In the genomic region with DNA sequence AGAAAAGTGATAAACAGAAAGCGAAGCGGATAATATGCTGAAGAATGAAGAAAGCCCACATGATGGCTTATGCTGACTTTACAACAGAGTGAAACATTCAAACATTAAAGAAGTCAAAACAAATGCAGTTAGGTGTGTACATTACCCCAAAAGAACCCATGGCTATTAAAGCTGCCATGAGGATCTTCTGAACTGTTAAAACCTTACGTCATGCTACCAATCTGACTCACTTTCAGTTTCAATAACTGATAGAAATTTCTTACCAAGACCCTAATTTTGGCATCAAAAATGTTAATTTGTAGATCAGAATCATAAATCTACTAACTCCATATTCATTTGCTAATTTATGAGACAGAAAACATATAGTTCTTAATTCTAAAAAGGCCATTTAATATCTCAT, we compare ENCODE assay signal across 13 cellular contexts. TPM values are rescaled to one million over a fixed set of nuclear protein-coding genes. Genes with fewer than 3 reads are reported as not detected.
A peak's percentile ranks its signal among the peaks of the same experiment; 100 is the strongest.
DNase-seq lines count a peak whose midpoint lies in the region; ATAC-seq and TF ChIP-seq lines count a peak whose summit lies in the region.
"Had no signal": no experiment of that assay in that cellular context is flagged by ENCODE, and none has a peak within 500 bp of the region (broad histone marks: within the 10 kb centered on the region; RNA-seq: fewer than 3 reads in every experiment).

No MANE protein-coding gene starts in this region.

- H3K9me3 Mint-ChIP-seq in natural killer cell treated with Interleukin-12 subunit alpha and Interleukin-12 subunit beta and Interleukin-15 and Interleukin-18, amount 100 ng/mL, for 72 hours = no peaks in the 10 kb centered on the region
- no peaks in the 10 kb centered on the region for H3K9me3 Mint-ChIP-seq in natural killer cell
- H3K9me3 Mint-ChIP-seq: HFFc6 had no signal

- DNase-seq in natural killer cell treated with Interleukin-12 subunit alpha and Interleukin-12 subunit beta and Interleukin-15 and Interleukin-18, amount 100 ng/mL, for 72 hours (ENCODE audit: low spot score) = no peak
- no peak for DNase-seq in natural killer cell
- no peak for DNase-seq in smooth muscle cell (lab: John Stamatoyannopoulos, UW; ENCODE audit: unreplicated experiment)
- DNase-seq in islet precursor cell = no peak
- DNase-seq in MG63 = no peak
- no peak for DNase-seq in BE2C
- DNase-seq: body of pancreas; HFFc6; stimulated activated naive CD4-positive, alpha-beta T cell treated with Interleukin-2 at 50 U/mL for 16 hours; T-helper 17 cell had no signal

- H2AFZ ChIP-seq in smooth muscle cell (ENCODE audit: low read depth) = no peak overlapping the region

- H3K27ac Mint-ChIP-seq in natural killer cell treated with Interleukin-12 subunit alpha and Interleukin-12 subunit beta and Interleukin-15 and Interleukin-18, amount 100 ng/mL, for 72 hours = peak overlapping the region; percentile 13 to 31
- H3K27ac Mint-ChIP-seq in natural killer cell = no peak overlapping the region
- H3K27ac Mint-ChIP-seq: HFFc6, T-helper 17 cell had no signal

- no peaks in the 10 kb centered on the region for H3K27me3 Mint-ChIP-seq in natural killer cell treated with Interleukin-12 subunit alpha and Interleukin-12 subunit beta and Interleukin-15 and Interleukin-18, amount 100 ng/mL, for 72 hours
- H3K27me3 Mint-ChIP-seq in natural killer cell (ENCODE audit: low read depth in 2 of 2) = no peaks in the 10 kb centered on the region
- H3K27me3 Mint-ChIP-seq: T-helper 17 cell had no signal

- no peaks in the 10 kb centered on the region for H3K4me1 ChIP-seq in smooth muscle cell (ENCODE audit: low read depth)
- no peaks in the 10 kb centered on the region for H3K4me1 ChIP-seq in BE2C
- H3K4me1 ChIP-seq: body of pancreas had no signal

- H3K4me3 Mint-ChIP-seq in natural killer cell treated with Interleukin-12 subunit alpha and Interleukin-12 subunit beta and Interleukin-15 and Interleukin-18, amount 100 ng/mL, for 72 hours = peak overlapping the region; percentile 20
- H3K4me3 Mint-ChIP-seq in natural killer cell = no peak overlapping the region
- H3K4me3 Mint-ChIP-seq: HFFc6, T-helper 17 cell had no signal

- TF ChIP-seq CTCF in natural killer cell (IDR thresholded peaks at IDR 0.05) (no peak), smooth muscle cell (IDR thresholded peaks at IDR 0.05; ENCODE audit: borderline replicate concordance, insufficient read depth, poor library complexity, severe bottlenecking) (no peak), BE2C (IDR thresholded peaks at IDR 0.05; ENCODE audit: low read depth, low read length) (no peak)

- H3K9me3 ChIP-seq in smooth muscle cell (replicated peaks; ENCODE audit: low read depth) = no peaks in the 10 kb centered on the region
- H3K9me3 ChIP-seq in MG63 = 0 out of 2 replicates have a peak, but pooled peaks cover 2% of the 10 kb centered on the region
- H3K9me3 ChIP-seq in BE2C = no peaks in the 10 kb centered on the region
- H3K9me3 ChIP-seq: body of pancreas had no signal

- ATAC-seq in natural killer cell treated with Interleukin-12 subunit alpha and Interleukin-12 subunit beta and Interleukin-15 and Interleukin-18, amount 100 ng/mL, for 72 hours = peak in 1 of 2 donors; percentile 57
- ATAC-seq in natural killer cell = no peak
- ATAC-seq in GM21576 (IDR thresholded peaks at IDR 0.05; ENCODE audit: unreplicated experiment) = peak; percentile 88
- ATAC-seq in HG03135 (IDR thresholded peaks at IDR 0.05; ENCODE audit: unreplicated experiment) = peak; percentile 95
- ATAC-seq: body of pancreas, T-helper 17 cell had no signal

- no peak overlapping the region for H3K9ac ChIP-seq in smooth muscle cell (ENCODE audit: low read depth)

- peaks cover 3 to 15% of the 10 kb centered on the region in 2 donors for H3K4me1 Mint-ChIP-seq in natural killer cell treated with Interleukin-12 subunit alpha and Interleukin-12 subunit beta and Interleukin-15 and Interleukin-18, amount 100 ng/mL, for 72 hours (ENCODE audit: low read depth in 2 of 2)
- H3K4me1 Mint-ChIP-seq in natural killer cell = no peaks in the 10 kb centered on the region

- H4K20me1 ChIP-seq in smooth muscle cell (ENCODE audit: low read depth) = no peaks in the 10 kb centered on the region

- intact Hi-C loops in natural killer cell (cut with micrococcal nuclease) = no loop called here

- WGBS in smooth muscle cell (ENCODE audit: low lambda C conversion rate) = 64% methylated on average over 3 of the region's 3 CpGs

- no peak overlapping the region for H3K27ac ChIP-seq in smooth muscle cell (ENCODE audit: low read depth)
- H3K27ac ChIP-seq: body of pancreas, epithelial cell of prostate had no signal

- H3K4me3 ChIP-seq in smooth muscle cell (no peak overlapping the region), MG63 (no peak overlapping the region), BE2C (ENCODE audit: low read depth, low read length) (no peak overlapping the region)
- H3K4me3 ChIP-seq: body of pancreas had no signal

- peaks cover 8% of the 10 kb centered on the region for H3K36me3 Mint-ChIP-seq in natural killer cell treated with Interleukin-12 subunit alpha and Interleukin-12 subunit beta and Interleukin-15 and Interleukin-18, amount 100 ng/mL, for 72 hours
- H3K36me3 Mint-ChIP-seq in natural killer cell = peaks cover 8% of the 10 kb centered on the region

- no peaks in the 10 kb centered on the region for H3K27me3 ChIP-seq in smooth muscle cell (ENCODE audit: low read depth)
- H3K27me3 ChIP-seq in MG63 = no peaks in the 10 kb centered on the region
- no peaks in the 10 kb centered on the region for H3K27me3 ChIP-seq in BE2C
- H3K27me3 ChIP-seq: body of pancreas had no signal

- peak overlapping the region; percentile 63 for H3K4me2 ChIP-seq in smooth muscle cell

- H3K36me3 ChIP-seq in smooth muscle cell (ENCODE audit: low read depth) = no peaks in the 10 kb centered on the region
- peaks cover 7% of the 10 kb centered on the region; the same call in 1 of the 2 replicates for H3K36me3 ChIP-seq in MG63
- peaks cover 5% of the 10 kb centered on the region for H3K36me3 ChIP-seq in BE2C

- H3K79me2 ChIP-seq in smooth muscle cell (ENCODE audit: low read depth) = no peaks in the 10 kb centered on the region

- H3F3A ChIP-seq in smooth muscle cell (ENCODE audit: low read depth) = peaks cover 5% of the 10 kb centered on the region

RNA-seq across cellular contexts. Expression of gene KICS2, which starts 29.1 kb away (rescaled TPM):
- 10 to 100 TPM in 1 of 2 donors, 1 to 10 TPM in 1; 9.2 to 15.0 TPM for total RNA-seq in natural killer cell treated with Interleukin-12 subunit alpha and Interleukin-12 subunit beta and Interleukin-15 and Interleukin-18, amount 100 ng/mL, for 72 hours
- 10 to 100 TPM; 14.7 to 19.5 (median 15.6) TPM for total RNA-seq in natural killer cell
- 3.6 and 6.6 TPM in 2 replicates for total RNA-seq in smooth muscle cell
- 0.84 and 1.1 TPM in 2 replicates for polyA plus RNA-seq in smooth muscle cell
- total RNA-seq in MG63 (2014; rRNA removed; shearing (Covaris generic); ENCODE audit: low replicate concordance) = 1.5 and 5.4 TPM in 2 replicates
- 6.8 TPM for polyA plus RNA-seq in BE2C (2012; ENCODE audit: insufficient read depth, insufficient read length, low read depth)

Comparison
In these comparisons a context has a peak if more than half of its experiments do, and no peak if none do; other contexts are left out.
1. H3K27ac Mint-ChIP-seq: peak in natural killer cell treated with Interleukin-12 subunit alpha and Interleukin-12 subunit beta and Interleukin-15 and Interleukin-18, amount 100 ng/mL, for 72 hours (2 of 2); none in natural killer cell (0 of 2).
2. ATAC-seq: peak in GM21576 (single experiment) and HG03135 (single experiment); none in natural killer cell (0 of 3).